Comparison of ENCODE assay signal across 32 cellular contexts in genomic region chr7:113504691-113505090, GRCh38.
"Had no signal": no experiment of that assay in that cellular context is flagged by ENCODE, and none has a peak within 500 bp of the region (broad histone marks: within the 10 kb centered on the region; RNA-seq: fewer than 3 reads in every experiment).

No MANE protein-coding gene starts in this region.

- H3K36me3 ChIP-seq: ascending aorta, cardiac muscle cell had no signal

- FAIRE-seq: bronchial epithelial cell, TTC549 had no signal

- H3K4me1 ChIP-seq: ascending aorta had no signal

- H3K27ac ChIP-seq: ascending aorta, cardiac muscle cell, VCaP had no signal

- H3K4me3 ChIP-seq: ascending aorta, cardiac muscle cell had no signal

- H3K9me3 ChIP-seq: ascending aorta had no signal

- H3K27me3 ChIP-seq: ascending aorta, cardiac muscle cell had no signal

- DNase-seq: activated CD4-positive, alpha-beta memory T cell treated with anti-CD3 and anti-CD28 coated beads, Interleukin-2, amount 10 ng/mL, durations not matched to agents 7 days and 5 days; activated CD4-positive, alpha-beta T cell treated with anti-CD3 and anti-CD28 coated beads for 1 hour; activated CD4-positive, alpha-beta T cell treated with anti-CD3 and anti-CD28 coated beads for 36 hours; activated CD4-positive, alpha-beta T cell treated with anti-CD3 and anti-CD28 coated beads for 48 hours; activated CD4-positive, alpha-beta T cell treated with anti-CD3 and anti-CD28 coated beads, Interleukin-2, amount 10 ng/mL, durations not matched to agents 7 days and 5 days; activated CD4-positive, alpha-beta T cell treated with anti-CD3 and anti-CD28 coated beads, Interleukin-2, amount 50 U/mL, for 48 hours; activated CD4-positive, CD25-positive, alpha-beta regulatory T cell; activated CD8-positive, alpha-beta memory T cell treated with anti-CD3 and anti-CD28 coated beads for 24 hours; activated CD8-positive, alpha-beta memory T cell treated with anti-CD3 and anti-CD28 coated beads, Interleukin-2, amount 10 ng/mL, durations not matched to agents 7 days and 5 days; activated CD8-positive, alpha-beta memory T cell treated with anti-CD3 and anti-CD28 coated beads, Interleukin-2, amount 50 U/mL, for 48 hours; activated CD8-positive, alpha-beta T cell treated with anti-CD3 and anti-CD28 coated beads, Interleukin-2, amount 10 ng/mL, durations not matched to agents 7 days and 5 days; activated effector memory CD4-positive, alpha-beta T cell treated with Interleukin-2 at 50 U/mL for 16 hours; activated gamma-delta T cell; activated naive CD4-positive, alpha-beta T cell treated with anti-CD3 and anti-CD28 coated beads, Interleukin-2, amount 10 ng/mL, durations not matched to agents 7 days and 5 days; activated naive CD4-positive, alpha-beta T cell treated with Interleukin-2 at 50 U/mL for 16 hours; activated naive CD8-positive, alpha-beta T cell treated with anti-CD3 and anti-CD28 coated beads, Interleukin-2, amount 10 ng/mL, durations not matched to agents 7 days and 5 days; activated naive CD8-positive, alpha-beta T cell treated with anti-CD3 and anti-CD28 coated beads, Interleukin-2, amount 50 U/mL, for 24 hours; activated T-cell treated with anti-CD3 and anti-CD28 coated beads, Interleukin-2, amount 50 U/mL, for 24 hours; activated T-cell treated with anti-CD3 and anti-CD28 coated beads, Interleukin-2, amount 50 U/mL, for 48 hours; amygdala; anterior cingulate cortex; caudate nucleus; cerebellar nuclear complex; T-helper 2 cell; T-helper 9 cell had no signal

- ATAC-seq: activated CD4-positive, alpha-beta T cell treated with anti-CD3 and anti-CD28 coated beads for 36 hours; activated CD4-positive, CD25-positive, alpha-beta regulatory T cell treated with anti-CD3 and anti-CD28 coated beads, Interleukin-2, amount 50 U/mL, for 24 hours; activated CD8-positive, alpha-beta memory T cell treated with anti-CD3 and anti-CD28 coated beads, Interleukin-2, amount 10 ng/mL, durations not matched to agents 7 days and 5 days; activated CD8-positive, alpha-beta T cell treated with anti-CD3 and anti-CD28 coated beads, Interleukin-2, amount 10 ng/mL, durations not matched to agents 7 days and 5 days; activated naive CD8-positive, alpha-beta T cell treated with anti-CD3 and anti-CD28 coated beads, Interleukin-2, amount 50 U/mL, for 24 hours; WTC11 had no signal
